14 cellular contexts compared by ENCODE assay signal in the genomic region with DNA sequence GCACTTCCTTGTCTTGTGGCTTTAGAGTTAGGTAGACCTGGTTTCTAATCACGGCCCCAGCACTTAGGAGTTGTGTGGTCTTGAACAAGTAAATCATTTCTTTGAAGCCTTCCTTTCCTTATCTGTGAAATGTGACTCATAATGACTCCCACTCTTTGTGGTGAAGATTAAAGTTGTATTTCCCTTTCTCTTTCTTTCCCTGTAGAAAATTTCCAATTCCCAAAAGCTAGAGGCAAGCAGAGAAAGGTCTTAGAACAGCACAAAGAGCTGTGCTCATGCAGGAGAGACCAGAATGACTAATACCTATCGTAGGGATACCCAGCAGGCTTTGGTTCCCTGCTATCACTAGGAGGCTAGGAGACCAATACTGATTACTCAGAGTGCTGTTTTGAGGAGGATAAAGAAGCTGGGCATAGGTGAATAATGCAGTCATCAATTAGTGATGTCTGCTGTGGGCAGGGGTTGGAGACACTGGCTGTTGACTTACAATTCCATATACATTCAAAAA.
DNase-seq lines count a peak whose midpoint lies in the region; ATAC-seq and TF ChIP-seq lines count a peak whose summit lies in the region.
"Had no signal": no experiment of that assay in that cellular context is flagged by ENCODE, and none has a peak within 500 bp of the region (broad histone marks: within the 10 kb centered on the region; RNA-seq: fewer than 3 reads in every experiment).

No MANE protein-coding gene starts in this region.

- H3K27ac ChIP-seq in colonic mucosa (peak overlapping the region; percentile 69), mucosa of rectum (ENCODE audit: low read depth in 2 of 2, low read length in 2 of 2) (peak overlapping the region; percentile 26 to 62)
- H3K27ac ChIP-seq: left ventricle myocardium inferior had no signal

- H3K9ac ChIP-seq in colonic mucosa (ENCODE audit: low read depth in 2 of 2, low read length in 2 of 2) (no peak overlapping the region), mucosa of rectum (ENCODE audit: low read depth in 1 of 2, low read length in 2 of 2) (no peak overlapping the region)

- H3K36me3 ChIP-seq in colonic mucosa (no peaks in the 10 kb centered on the region), mucosa of rectum (ENCODE audit: control insufficient read depth in 2 of 2, insufficient read depth in 2 of 2, low read length in 2 of 2) (no peaks in the 10 kb centered on the region)

- H3K9me3 ChIP-seq in colonic mucosa: no peaks in the 10 kb centered on the region
- H3K9me3 ChIP-seq in mucosa of rectum (ENCODE audit: control insufficient read depth in 2 of 2, low read length in 2 of 2): no peaks in the 10 kb centered on the region
- H3K9me3 ChIP-seq: left ventricle myocardium inferior had no signal

- H3K27me3 ChIP-seq in colonic mucosa: no peaks in the 10 kb centered on the region
- no peaks in the 10 kb centered on the region for H3K27me3 ChIP-seq in mucosa of rectum (ENCODE audit: control insufficient read depth in 2 of 2, insufficient read depth in 2 of 2, low read length in 2 of 2)

- H3K4me1 ChIP-seq in colonic mucosa: no peaks in the 10 kb centered on the region
- peaks cover 3 to 16% of the 10 kb centered on the region in 2 donors for H3K4me1 ChIP-seq in mucosa of rectum (ENCODE audit: control insufficient read depth in 2 of 2, insufficient read depth in 2 of 2, low read length in 2 of 2)

- in situ Hi-C loops in Caki2 (cut with HindIII; ENCODE audit: low pct_unique_long_range_greater_than_20kb, low sequenced_read_pairs): no loop called here

- DNase-seq in Caki2 (ENCODE audit: low read depth): peak; percentile 91
- DNase-seq in M059J (ENCODE audit: low read depth): peak; percentile 59
- DNase-seq in colonic mucosa: peak; percentile 24
- DNase-seq in retina: no peak
- DNase-seq in OCI-M2 (lab: John Stamatoyannopoulos, UW; ENCODE audit: unreplicated experiment): no peak
- DNase-seq: amniotic stem cell; CD4-positive, alpha-beta memory T cell; left ventricle myocardium inferior; NCI-H1105; NCI-H774; trophoblast cell had no signal

- ATAC-seq in GM21360 (IDR thresholded peaks at IDR 0.05; ENCODE audit: unreplicated experiment): no peak
- ATAC-seq in HG03280 (IDR thresholded peaks at IDR 0.05; ENCODE audit: unreplicated experiment): no peak

- TF ChIP-seq CTCF in colonic mucosa (IDR thresholded peaks at IDR 0.05): no peak

- H3K4me3 ChIP-seq in colonic mucosa (no peak overlapping the region), mucosa of rectum (ENCODE audit: low read length in 2 of 2) (no peak overlapping the region)
- H3K4me3 ChIP-seq: left ventricle myocardium inferior had no signal

- intact Hi-C loops in colonic mucosa (cut with DNase I): no loop called here

Comparison
In these comparisons a context has a peak if more than half of its experiments do, and no peak if none do; other contexts are left out.
1. DNase-seq: peak in Caki2 (single experiment), M059J (single experiment) and colonic mucosa (single experiment); none in retina (single experiment) and OCI-M2 (single experiment).